13 cellular contexts compared by ENCODE assay signal in genomic region chr2:128369126-128369555, GRCh38. TPM values are rescaled to one million over a fixed set of nuclear protein-coding genes. Genes with fewer than 3 reads are reported as not detected.
DNase-seq lines count a peak whose midpoint lies in the region; ATAC-seq and TF ChIP-seq lines count a peak whose summit lies in the region.
"Had no signal": no experiment of that assay in that cellular context is flagged by ENCODE, and none has a peak within 500 bp of the region (broad histone marks: within the 10 kb centered on the region; RNA-seq: fewer than 3 reads in every experiment).

No MANE protein-coding gene starts in this region.

- dilution Hi-C loops in IMR-90 (cut with HindIII; ENCODE audit: low sequenced_read_pairs, unreplicated experiment) = no loop called here

- no peak for TF ChIP-seq RAD21 in IMR-90 (IDR thresholded peaks at IDR 0.05; ENCODE audit: low read length)

- no peaks in the 10 kb centered on the region for H4K20me1 ChIP-seq in IMR-90 (ENCODE audit: insufficient read depth, low read length)

- no peak overlapping the region for H3K27ac ChIP-seq in IMR-90 (ENCODE audit: insufficient read depth, low read length)
- H3K27ac ChIP-seq in right cardiac atrium (ENCODE audit: low read length) = no peak overlapping the region
- H3K27ac ChIP-seq: gastrocnemius medialis had no signal

- H3K4me3 ChIP-seq in IMR-90 (ENCODE audit: insufficient read depth, low read depth, low read length) (no peak overlapping the region), right cardiac atrium (ENCODE audit: low read length) (no peak overlapping the region)
- H3K4me3 ChIP-seq: gastrocnemius medialis had no signal

- H2BK120ac ChIP-seq in IMR-90 (ENCODE audit: low read depth, low read length) = peak overlapping the region; percentile 62

- H3K79me1 ChIP-seq in IMR-90 (ENCODE audit: low read depth in 1 of 2, low read length in 2 of 2) = peaks cover 0 to 4% of the 10 kb centered on the region in 2 experiments; a peak in 1 of 4 replicates

- H3K9me3 ChIP-seq in IMR-90 (ENCODE audit: control insufficient read depth, insufficient read depth, low read length) = no peaks in the 10 kb centered on the region
- H3K9me3 ChIP-seq in right cardiac atrium (ENCODE audit: control insufficient read depth, low read length) = no peaks in the 10 kb centered on the region
- H3K9me3 ChIP-seq: gastrocnemius medialis had no signal

- H3K36me3 Mint-ChIP-seq in brain = no peaks in the 10 kb centered on the region
- H3K36me3 Mint-ChIP-seq: activated CD4-positive, alpha-beta memory T cell treated with anti-CD3 and anti-CD28 coated beads for 36 hours had no signal

- H2BK20ac ChIP-seq in IMR-90 (ENCODE audit: low read depth, low read length) = peak overlapping the region; percentile 9; the same call in 1 of the 2 replicates

- no peak overlapping the region for H3K56ac ChIP-seq in IMR-90 (ENCODE audit: extremely low read depth, insufficient read depth, low read length)

- H3K9me1 ChIP-seq in IMR-90 (ENCODE audit: insufficient read depth, low read length) = peaks cover 6% of the 10 kb centered on the region

- H3K9me3 Mint-ChIP-seq in brain = peaks cover 0 to 6% (median 0%) of the 10 kb centered on the region in 5 experiments
- H3K9me3 Mint-ChIP-seq: activated CD4-positive, alpha-beta memory T cell treated with anti-CD3 and anti-CD28 coated beads for 36 hours had no signal

- CTCF ChIA-PET in IMR-90 (lab: Yijun Ruan, JAX) = no interaction called here

- peak overlapping the region; percentile 72 for H2AFZ ChIP-seq in IMR-90 (replicated peaks; ENCODE audit: low read length, poor library complexity)

- H4K8ac ChIP-seq in IMR-90 (ENCODE audit: low read depth in 2 of 2, low read length in 2 of 2) = no peak overlapping the region

- intact Hi-C loops in IMR-90 (cut with micrococcal nuclease) (no loop called here), right cardiac atrium (cut with DNase I) (no loop called here)

- peak overlapping the region in 3 of 5 experiments; percentile 20 to 64 (median 41) for H3K4me3 Mint-ChIP-seq in brain
- H3K4me3 Mint-ChIP-seq: activated CD4-positive, alpha-beta memory T cell treated with anti-CD3 and anti-CD28 coated beads for 36 hours had no signal

- peaks cover 75% of the 10 kb centered on the region for H3K4me1 Mint-ChIP-seq in brain

- peak overlapping the region in 4 of 5 experiments; percentile 84 to 96 (median 89) for H3K27ac Mint-ChIP-seq in brain
- H3K27ac Mint-ChIP-seq: activated CD4-positive, alpha-beta memory T cell treated with anti-CD3 and anti-CD28 coated beads for 36 hours had no signal

- H2BK15ac ChIP-seq in IMR-90 (ENCODE audit: low read depth, low read length) = no peak overlapping the region; the same call in 2 of the 3 replicates

- H3K4me1 ChIP-seq in IMR-90 (ENCODE audit: control insufficient read depth, insufficient read depth, low read length) (peaks cover 11% of the 10 kb centered on the region), right cardiac atrium (ENCODE audit: control insufficient read depth, insufficient read depth, low read length) (no peaks in the 10 kb centered on the region)
- H3K4me1 ChIP-seq: gastrocnemius medialis had no signal

- H3K36me3 ChIP-seq in IMR-90 (ENCODE audit: control insufficient read depth, insufficient read depth, low read length) = no peaks in the 10 kb centered on the region
- H3K36me3 ChIP-seq: gastrocnemius medialis had no signal

- no TSS peak for BruUV-seq in IMR-90 (replicated peaks; lab: Mats Ljungman, UMichigan)

- H3K14ac ChIP-seq in IMR-90 (replicated peaks; ENCODE audit: low read depth, low read length) = peak overlapping the region; percentile 67; the same call in 1 of the 2 replicates

- H2BK5ac ChIP-seq in IMR-90 (ENCODE audit: low read depth, low read length, poor library complexity, severe bottlenecking) = no peak overlapping the region

- no peak overlapping the region for H4K5ac ChIP-seq in IMR-90 (ENCODE audit: low read depth, low read length)

- peaks cover 3% of the 10 kb centered on the region for H3K27me3 Mint-ChIP-seq in brain
- H3K27me3 Mint-ChIP-seq: activated CD4-positive, alpha-beta memory T cell treated with anti-CD3 and anti-CD28 coated beads for 36 hours had no signal

- POLR2A ChIA-PET in IMR-90 (lab: Charles Lee; ENCODE audit: unreplicated experiment) = no interaction called here

- H2AK9ac ChIP-seq in IMR-90 (replicated peaks; ENCODE audit: low read depth, low read length, poor library complexity) = peak overlapping the region; percentile 52

- H3K9ac ChIP-seq in IMR-90 (ENCODE audit: low read depth, low read length) = no peak overlapping the region

- no peak overlapping the region for H3K23ac ChIP-seq in IMR-90 (ENCODE audit: low read depth, low read length)

- ATAC-seq in IMR-90 (ENCODE audit: low read depth) (peak; percentile 21; the same call in 1 of the 2 replicates), right cardiac atrium (peak; percentile 50 to 70), HG02885 (IDR thresholded peaks at IDR 0.05; ENCODE audit: poor library complexity, unreplicated experiment) (no peak), HG03280 (IDR thresholded peaks at IDR 0.05; ENCODE audit: unreplicated experiment) (no peak), GM18858 (IDR thresholded peaks at IDR 0.05; ENCODE audit: unreplicated experiment) (no peak)
- ATAC-seq: gastrocnemius medialis had no signal

- 0% methylated on average over 1 of the region's 12 CpGs; no CpG with 5 or more reads in 1 of the 2 experiments for WGBS in IMR-90 (ENCODE audit: extremely low coverage in 2 of 2, insufficient read length in 1 of 2), 2 experiments
- 54% methylated on average over 12 of the region's 12 CpGs for WGBS in right cardiac atrium

- H3K18ac ChIP-seq in IMR-90 (ENCODE audit: low read depth, low read length) = no peak overlapping the region

- TF ChIP-seq CTCF in IMR-90 (conservative IDR thresholded peaks at IDR 0.05; ENCODE audit: low read depth, low read length) = no peak
- TF ChIP-seq CTCF in brain (conservative IDR thresholded peaks at IDR 0.05) = no peak

- H3K27me3 ChIP-seq in IMR-90 (ENCODE audit: control insufficient read depth, insufficient read depth, low read length) (no peaks in the 10 kb centered on the region), right cardiac atrium (ENCODE audit: control insufficient read depth, insufficient read depth) (no peaks in the 10 kb centered on the region)
- H3K27me3 ChIP-seq: gastrocnemius medialis had no signal

- H4K91ac ChIP-seq in IMR-90 (ENCODE audit: insufficient read depth, low read depth, low read length) = no peak overlapping the region

- in situ Hi-C loops in IMR-90 (cut with MboI; ENCODE audit: low sequenced_read_pairs) = no loop called here

- peak; percentile 12 for DNase-seq in IMR-90
- DNase-seq in right cardiac atrium = peak in 2 of 3 donors; percentile 37 to 85
- DNase-seq in putamen (ENCODE audit: low spot score) = peak; percentile 4
- DNase-seq in 8988T = no peak
- DNase-seq: activated CD4-positive, alpha-beta memory T cell treated with anti-CD3 and anti-CD28 coated beads for 36 hours; cerebellar nuclear complex; gastrocnemius medialis; NCI-H1694 treated with DMSO at 0.1 percent for 48 hours; OCI-M1 had no signal

- TF ChIP-seq POLR2A in IMR-90 (IDR thresholded peaks at IDR 0.05; ENCODE audit: low read depth, low read length) = no peak

- no peak overlapping the region for H2AK5ac ChIP-seq in IMR-90 (ENCODE audit: low read depth, low read length)

- H3K4ac ChIP-seq in IMR-90 (ENCODE audit: low read depth, low read length) = peak overlapping the region; percentile 60

- H3K4me2 ChIP-seq in IMR-90 (ENCODE audit: low read depth, low read length) = no peak overlapping the region

TF ChIP-seq in IMR-90, 13 proteins besides CTCF, POLR2A, EP300 and RAD21:
- TF ChIP-seq USF2 (IDR thresholded peaks at IDR 0.05; ENCODE audit: low read depth, low read length) (no peak), MAFK (IDR thresholded peaks at IDR 0.05; ENCODE audit: low read depth, low read length) (no peak), RCOR1 (IDR thresholded peaks at IDR 0.05; ENCODE audit: insufficient replicate concordance, low read length) (no peak), ELK1 (IDR thresholded peaks at IDR 0.05; ENCODE audit: borderline replicate concordance, low read depth, low read length) (no peak), RFX5 (IDR thresholded peaks at IDR 0.05; ENCODE audit: low read depth, low read length) (no peak), FOS (IDR thresholded peaks at IDR 0.05; ENCODE audit: low read depth, low read length) (no peak)

RNA-seq across cellular contexts. Expression of gene HS6ST1, which starts 50.5 kb away (rescaled TPM):
- total RNA-seq in IMR-90 (2012; rRNA removed) (29.7 and 29.9 TPM in 2 replicates), right cardiac atrium (10 to 100 TPM; 13.3 to 28.4 (median 21.1) TPM)
- polyA plus RNA-seq in IMR-90 (2012; rRNA removed) (36.9 and 39.7 TPM in 2 replicates), brain (ENCODE audit: insufficient read depth, low read depth, low replicate concordance) (64.3 TPM), right cardiac atrium (19.8 TPM)
- polyA plus RNA-seq in IMR-90 (2012; cell fraction: cytosol; rRNA removed) = 22.1 and 48.3 TPM in 2 replicates
- 21.0 and 34.4 TPM in 2 replicates for polyA plus RNA-seq in IMR-90 (2012; cell fraction: nucleus; rRNA removed; ENCODE audit: low replicate concordance)

Comparison
In these comparisons a context has a peak if more than half of its experiments do, and no peak if none do; other contexts are left out.
1. ATAC-seq: peak in IMR-90 (single experiment) and right cardiac atrium (2 of 2); none in HG02885 (single experiment), HG03280 (single experiment) and GM18858 (single experiment).